In the genomic region with DNA sequence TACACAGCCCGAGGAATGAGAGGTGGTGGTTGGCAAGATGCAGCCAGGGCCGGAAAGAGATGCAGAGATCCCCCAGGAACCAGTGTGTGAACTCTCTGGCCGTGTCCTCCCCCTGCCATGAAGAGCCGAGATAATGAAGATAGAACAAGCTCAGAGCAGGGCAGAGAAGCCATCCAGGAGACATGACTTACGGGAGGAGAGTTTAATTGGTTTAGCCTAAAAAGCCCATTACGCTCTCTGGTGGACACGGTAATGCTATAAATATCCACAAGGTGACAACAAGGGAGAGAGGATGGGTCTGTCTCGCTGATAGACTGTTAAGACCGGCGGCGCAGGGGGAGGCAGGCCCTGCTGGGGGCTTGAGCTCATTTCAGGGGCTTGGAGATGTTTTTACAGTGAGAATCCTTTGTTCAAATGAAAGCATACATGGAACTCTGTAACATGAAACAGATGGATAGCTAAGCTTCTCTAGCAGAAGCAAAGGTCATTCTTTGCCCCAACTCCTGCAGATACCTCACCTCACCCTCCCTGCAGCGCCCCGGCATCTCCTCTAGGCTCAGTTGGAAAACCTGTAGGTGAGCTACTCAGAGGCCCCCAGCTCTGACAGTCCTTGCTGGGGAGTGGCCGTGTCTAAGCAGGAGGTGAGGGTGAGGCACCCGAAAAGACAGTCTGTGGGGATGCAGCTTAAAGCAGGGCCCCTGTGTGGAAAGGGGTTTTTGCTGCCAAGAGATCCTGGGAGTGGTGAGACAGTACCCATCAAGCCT, we compare ENCODE assay signal across 8 cellular contexts. TPM values are rescaled to one million over a fixed set of nuclear protein-coding genes. Genes with fewer than 3 reads are reported as not detected.
DNase-seq lines count a peak whose midpoint lies in the region; ATAC-seq and TF ChIP-seq lines count a peak whose summit lies in the region.
"Had no signal": no experiment of that assay in that cellular context is flagged by ENCODE, and none has a peak within 500 bp of the region (broad histone marks: within the 10 kb centered on the region; RNA-seq: fewer than 3 reads in every experiment).

No MANE protein-coding gene starts in this region.

- intact Hi-C loops in left ventricle myocardium superior (cut with micrococcal nuclease) (loop anchor here (5.0 kb wide), 1 partner anchor 136 kb away; no protein-coding TSS in a partner anchor), sciatic nerve (cut with DNase I) (no loop called here)

- H3K9me3 ChIP-seq in Peyer's patch, result no peaks in the 10 kb centered on the region

- H3K27ac ChIP-seq in Peyer's patch, result no peak overlapping the region

- TF ChIP-seq POLR2A in Peyer's patch (IDR thresholded peaks at IDR 0.05), result no peak

- H3K27me3 ChIP-seq in Peyer's patch, result no peaks in the 10 kb centered on the region

- no peaks in the 10 kb centered on the region for H3K36me3 ChIP-seq in Peyer's patch

- ATAC-seq in left ventricle myocardium superior (peak; percentile 20), sciatic nerve (peak; percentile 57)

- H3K4me3 ChIP-seq in Peyer's patch, result no peak overlapping the region

- DNase-seq in HT-29 (ENCODE audit: low spot score), result peak; percentile 36
- DNase-seq in SK-N-DZ (ENCODE audit: low spot score), result peak; percentile 88
- DNase-seq in left ventricle myocardium superior, result no peak
- no peak for DNase-seq in sciatic nerve (ENCODE audit: low spot score)
- DNase-seq in SW480 (ENCODE audit: low spot score), result no peak
- DNase-seq in activated T-cell treated with anti-CD3 and anti-CD28 coated beads, Interleukin-2, amount 50 U/mL, for 1 hour, result no peak
- no peak for DNase-seq in Peyer's patch
- DNase-seq: activated CD4-positive, CD25-positive, alpha-beta regulatory T cell treated with anti-CD3 and anti-CD28 coated beads, Interleukin-2, amount 50 U/mL, for 72 hours had no signal

- peaks cover 0 to 11% (median 0%) of the 10 kb centered on the region in 4 donors for H3K4me1 ChIP-seq in Peyer's patch

- TF ChIP-seq CTCF in Peyer's patch (IDR thresholded peaks at IDR 0.05), result no peak

RNA-seq across cellular contexts. Expression of a gene that starts 40.8 kb away (rescaled TPM):
- total RNA-seq in HT-29 (2014; rRNA removed; shearing (Covaris generic)), result 19.6 and 23.0 TPM in 2 replicates
- polyA plus RNA-seq in SK-N-DZ (2014; cell fraction: cytosol; rRNA removed), result 2.3 and 2.8 TPM in 2 replicates
- 3.2 and 3.6 TPM in 2 replicates for polyA plus RNA-seq in SK-N-DZ (2014; cell fraction: nucleus; rRNA removed)
- 0.47 TPM for total RNA-seq in left ventricle myocardium superior
- 8.2 TPM for total RNA-seq in sciatic nerve
- total RNA-seq in Peyer's patch, result 1 to 10 TPM in 2 of 4 donors, under 1 TPM in 1, not detected in 1; 0.85 to 1.7 (median 1.6) TPM

Comparison
In these comparisons a context has a peak if more than half of its experiments do, and no peak if none do; other contexts are left out.
1. DNase-seq: peak in HT-29 (single experiment) and SK-N-DZ (single experiment); none in left ventricle myocardium superior (single experiment), sciatic nerve (single experiment), SW480 (single experiment), activated T-cell treated with anti-CD3 and anti-CD28 coated beads, Interleukin-2, amount 50 U/mL, for 1 hour (single experiment) and Peyer's patch (0 of 3).